ENCODE assay signal across 17 cellular contexts in genomic region chr22:41776381-41776780, GRCh38.
"Had no signal": no experiment of that assay in that cellular context is flagged by ENCODE, and none has a peak within 500 bp of the region (broad histone marks: within the 10 kb centered on the region; RNA-seq: fewer than 3 reads in every experiment).

No MANE protein-coding gene starts in this region.

- ATAC-seq: foreskin keratinocyte, heart left ventricle had no signal

- H3K4me1 ChIP-seq: colonic mucosa, esophagus squamous epithelium, right atrium auricular region, sigmoid colon had no signal

- H3K4me3 Mint-ChIP-seq: naive B cell, nephron progenitor cell, type B pancreatic cell had no signal

- DNase-seq: colonic mucosa; dermis blood vessel endothelial cell; esophagus squamous epithelium; foreskin keratinocyte; heart left ventricle; hippocampal formation; mesendoderm; naive B cell; nephron progenitor cell; sigmoid colon; stimulated activated CD4-positive, alpha-beta T cell treated with anti-CD3 and anti-CD28 coated beads, Interleukin-12 subunit alpha, Interleukin-12 subunit beta, amount 100 ng/mL, for 4 hours; stimulated activated naive CD4-positive, alpha-beta T cell treated with Interleukin-2 at 50 U/mL for 16 hours had no signal

- H3K27ac ChIP-seq: colonic mucosa, esophagus squamous epithelium, foreskin keratinocyte, heart left ventricle, right atrium auricular region, sigmoid colon, skin epidermis had no signal

- H3K36me3 Mint-ChIP-seq: naive B cell, type B pancreatic cell had no signal

- H3K9me3 ChIP-seq: colonic mucosa, esophagus squamous epithelium, heart left ventricle, right atrium auricular region, sigmoid colon had no signal

- H3K27ac Mint-ChIP-seq: nephron progenitor cell, type B pancreatic cell had no signal

- H3K9me3 Mint-ChIP-seq: naive B cell, nephron progenitor cell had no signal

- FAIRE-seq: islet of Langerhans, urothelium cell line had no signal

- H3K27me3 ChIP-seq: colonic mucosa, esophagus squamous epithelium, foreskin keratinocyte, heart left ventricle, right atrium auricular region, sigmoid colon had no signal

- H3K36me3 ChIP-seq: colonic mucosa, esophagus squamous epithelium, heart left ventricle, right atrium auricular region, sigmoid colon had no signal

- H3K4me3 ChIP-seq: colonic mucosa, esophagus squamous epithelium, heart left ventricle, right atrium auricular region, sigmoid colon, skin epidermis had no signal
